In genomic region chrX:25523574-25523973, GRCh38 we compare ENCODE assay signal across 9 cellular contexts.
DNase-seq lines count a peak whose midpoint lies in the region; ATAC-seq and TF ChIP-seq lines count a peak whose summit lies in the region.
"Had no signal": no experiment of that assay in that cellular context is flagged by ENCODE, and none has a peak within 500 bp of the region (broad histone marks: within the 10 kb centered on the region; RNA-seq: fewer than 3 reads in every experiment).

No MANE protein-coding gene starts in this region.

- H3K9me3 Mint-ChIP-seq in neural crest cell: peaks cover 4% of the 10 kb centered on the region
- H3K9me3 Mint-ChIP-seq in stimulated activated effector memory CD8-positive, alpha-beta T cell treated with anti-CD3 and anti-CD28 coated beads, Interleukin-12 subunit alpha, Interleukin-12 subunit beta, amount 100 ng/mL, for 72 hours: no peaks in the 10 kb centered on the region

- H3K36me3 Mint-ChIP-seq in neural crest cell (ENCODE audit: low read depth): no peaks in the 10 kb centered on the region
- H3K36me3 Mint-ChIP-seq in stimulated activated effector memory CD8-positive, alpha-beta T cell treated with anti-CD3 and anti-CD28 coated beads, Interleukin-12 subunit alpha, Interleukin-12 subunit beta, amount 100 ng/mL, for 72 hours: no peaks in the 10 kb centered on the region

- H3K4me3 Mint-ChIP-seq in neural crest cell: no peak overlapping the region
- no peak overlapping the region for H3K4me3 Mint-ChIP-seq in stimulated activated effector memory CD8-positive, alpha-beta T cell treated with anti-CD3 and anti-CD28 coated beads, Interleukin-12 subunit alpha, Interleukin-12 subunit beta, amount 100 ng/mL, for 72 hours

- no peak overlapping the region for H3K27ac ChIP-seq in caudate nucleus (ENCODE audit: low read depth, low read length)
- H3K27ac ChIP-seq: BLaER1 had no signal

- no peaks in the 10 kb centered on the region for H3K27me3 Mint-ChIP-seq in neural crest cell (ENCODE audit: low read depth)

- no peak overlapping the region for H3K27ac Mint-ChIP-seq in neural crest cell (ENCODE audit: unreplicated experiment)
- H3K27ac Mint-ChIP-seq in stimulated activated effector memory CD8-positive, alpha-beta T cell treated with anti-CD3 and anti-CD28 coated beads, Interleukin-12 subunit alpha, Interleukin-12 subunit beta, amount 100 ng/mL, for 72 hours: no peak overlapping the region

- H3K4me1 Mint-ChIP-seq in neural crest cell: peaks cover 6% of the 10 kb centered on the region
- H3K4me1 Mint-ChIP-seq in stimulated activated effector memory CD8-positive, alpha-beta T cell treated with anti-CD3 and anti-CD28 coated beads, Interleukin-12 subunit alpha, Interleukin-12 subunit beta, amount 100 ng/mL, for 72 hours: no peaks in the 10 kb centered on the region

- DNase-seq in NCI-H2196 (lab: John Stamatoyannopoulos, UW; ENCODE audit: unreplicated experiment) (peak; percentile 3), NCI-H2196 treated with DMSO at 0.1 percent for 48 hours (lab: John Stamatoyannopoulos, UW; ENCODE audit: unreplicated experiment) (no peak), NCI-H2107 treated with DMSO at 0.1 percent for 48 hours (lab: John Stamatoyannopoulos, UW; ENCODE audit: unreplicated experiment) (peak; percentile 17), caudate nucleus (lab: John Stamatoyannopoulos, UW) (peak in 34 of 61 donors; percentile 0 to 80 (median 3)), neural crest cell (ENCODE audit: low read depth, low spot score) (peak; percentile 15), T-helper 9 cell (no peak)
- no peak for DNase-seq in stimulated activated effector memory CD8-positive, alpha-beta T cell treated with anti-CD3 and anti-CD28 coated beads, Interleukin-12 subunit alpha, Interleukin-12 subunit beta, amount 100 ng/mL, for 72 hours (ENCODE audit: low spot score in 2 of 2)

- peak; percentile 61 for TF ChIP-seq CTCF in neural crest cell (conservative IDR thresholded peaks at IDR 0.05)

- ATAC-seq in GM21737 (IDR thresholded peaks at IDR 0.05; ENCODE audit: unreplicated experiment): no peak
- ATAC-seq in stimulated activated effector memory CD8-positive, alpha-beta T cell treated with anti-CD3 and anti-CD28 coated beads, Interleukin-12 subunit alpha, Interleukin-12 subunit beta, amount 100 ng/mL, for 72 hours: no peak

Comparison
In these comparisons a context has a peak if more than half of its experiments do, and no peak if none do; other contexts are left out.
1. DNase-seq: peak in NCI-H2196 (single experiment), NCI-H2107 treated with DMSO at 0.1 percent for 48 hours (single experiment), caudate nucleus (34 of 61) and neural crest cell (single experiment); none in NCI-H2196 treated with DMSO at 0.1 percent for 48 hours (single experiment), stimulated activated effector memory CD8-positive, alpha-beta T cell treated with anti-CD3 and anti-CD28 coated beads, Interleukin-12 subunit alpha, Interleukin-12 subunit beta, amount 100 ng/mL, for 72 hours (0 of 2) and T-helper 9 cell (single experiment).